Comparison of ENCODE assay signal across 18 cellular contexts in the genomic region with DNA sequence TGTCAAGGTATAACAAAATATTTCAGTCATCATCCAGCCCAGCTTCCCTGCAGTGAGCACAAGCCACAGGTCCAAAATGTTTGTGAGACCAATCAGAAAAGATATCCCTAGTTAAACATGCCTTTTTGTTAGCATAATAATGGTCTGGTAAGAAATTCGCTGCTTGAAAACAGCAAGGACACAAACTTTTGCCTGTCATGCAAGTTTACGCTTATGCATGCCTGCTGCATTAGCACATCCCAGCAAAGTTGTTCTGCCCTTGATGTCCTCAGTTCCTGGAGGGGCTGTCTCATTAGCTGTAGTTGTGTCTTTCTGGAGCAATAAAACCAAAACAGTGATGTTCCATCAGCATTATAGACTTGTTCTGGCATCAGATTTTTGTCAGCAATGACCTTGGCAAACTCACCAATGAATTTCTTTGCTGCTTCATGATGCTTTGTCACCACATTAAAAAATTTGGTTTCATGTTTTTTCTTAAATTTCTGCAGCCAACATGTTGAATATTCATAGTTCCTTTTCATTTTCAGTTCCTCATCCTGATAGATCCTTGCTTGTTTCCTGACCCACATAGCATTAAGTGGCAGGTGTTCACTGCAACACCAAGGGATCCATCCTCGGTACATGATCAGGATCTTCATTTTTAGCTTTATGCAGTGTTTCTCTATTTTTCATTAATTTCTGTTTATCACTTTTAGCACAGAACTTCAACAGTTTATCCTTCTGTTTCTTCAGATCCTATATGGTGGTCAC.
DNase-seq lines count a peak whose midpoint lies in the region; ATAC-seq and TF ChIP-seq lines count a peak whose summit lies in the region.
"Had no signal": no experiment of that assay in that cellular context is flagged by ENCODE, and none has a peak within 500 bp of the region (broad histone marks: within the 10 kb centered on the region; RNA-seq: fewer than 3 reads in every experiment).

No MANE protein-coding gene starts in this region.

- POLR2A ChIA-PET in activated CD4-positive, alpha-beta T cell treated with anti-CD3 and anti-CD28 coated beads, Interleukin-2, amount 10 ng/mL, durations not matched to agents 7 days and 5 days (lab: Charles Lee) = no interaction called here
- POLR2A ChIA-PET in activated CD4-positive, alpha-beta T cell treated with anti-CD3 and anti-CD28 coated beads for 36 hours (lab: Charles Lee) = no interaction called here
- POLR2A ChIA-PET in IMR-90 (lab: Charles Lee; ENCODE audit: unreplicated experiment) = no interaction called here
- POLR2A ChIA-PET in naive thymus-derived CD4-positive, alpha-beta T cell (lab: Charles Lee) = interaction anchor here (0.7 to 23.7 kb wide), 13 partner anchors 9 to 119 kb away, joined by 3 to 364 read pairs (median 4); partner anchors contain the start of gene GPR183

- no peak overlapping the region for H2BK15ac ChIP-seq in IMR-90 (ENCODE audit: low read depth, low read length)

- no peak for TF ChIP-seq RAD21 in IMR-90 (IDR thresholded peaks at IDR 0.05; ENCODE audit: low read length)

- H4K5ac ChIP-seq in IMR-90 (ENCODE audit: low read depth, low read length) = no peak overlapping the region

- peaks cover 92% of the 10 kb centered on the region for H3K4me1 Mint-ChIP-seq in activated CD4-positive, alpha-beta T cell treated with anti-CD3 and anti-CD28 coated beads, Interleukin-2, amount 10 ng/mL, durations not matched to agents 7 days and 5 days
- peaks cover 89% of the 10 kb centered on the region for H3K4me1 Mint-ChIP-seq in activated CD4-positive, alpha-beta T cell treated with anti-CD3 and anti-CD28 coated beads for 36 hours
- H3K4me1 Mint-ChIP-seq in dendritic cell treated with granulocyte-macrophage colony-stimulating factor and Interleukin-4, amounts not matched to agents 40 ng/mL and 50 ng/mL, for 4 days (ENCODE audit: low read depth) = peaks cover 98% of the 10 kb centered on the region
- peaks cover 59 to 100% (median 98%) of the 10 kb centered on the region in 7 donors for H3K4me1 Mint-ChIP-seq in naive thymus-derived CD4-positive, alpha-beta T cell

- 86% methylated on average over 3 of the region's 3 CpGs; no CpG with 5 or more reads in 1 of the 2 experiments for WGBS in IMR-90 (ENCODE audit: extremely low coverage in 2 of 2, insufficient read length in 1 of 2), 2 experiments

- H3K18ac ChIP-seq in IMR-90 (ENCODE audit: low read depth, low read length) = no peak overlapping the region

- no peak overlapping the region for H3K23ac ChIP-seq in IMR-90 (ENCODE audit: low read depth, low read length)

- H4K20me1 ChIP-seq in IMR-90 (ENCODE audit: insufficient read depth, low read length) = peaks cover 4% of the 10 kb centered on the region; the same call in 1 of the 2 replicates

- TF ChIP-seq CTCF in IMR-90 (conservative IDR thresholded peaks at IDR 0.05; ENCODE audit: low read depth, low read length) (no peak), uterus (IDR thresholded peaks at IDR 0.05) (no peak)

- peaks cover 67% of the 10 kb centered on the region for H3K36me3 Mint-ChIP-seq in activated CD4-positive, alpha-beta T cell treated with anti-CD3 and anti-CD28 coated beads, Interleukin-2, amount 10 ng/mL, durations not matched to agents 7 days and 5 days (ENCODE audit: low read depth)
- peaks cover 50% of the 10 kb centered on the region for H3K36me3 Mint-ChIP-seq in activated CD4-positive, alpha-beta T cell treated with anti-CD3 and anti-CD28 coated beads for 36 hours (ENCODE audit: low read depth)
- H3K36me3 Mint-ChIP-seq in dendritic cell treated with granulocyte-macrophage colony-stimulating factor and Interleukin-4, amounts not matched to agents 40 ng/mL and 50 ng/mL, for 4 days (ENCODE audit: low read depth) = peaks cover 54% of the 10 kb centered on the region
- peaks cover 0 to 62% (median 29%) of the 10 kb centered on the region in 5 donors for H3K36me3 Mint-ChIP-seq in naive thymus-derived CD4-positive, alpha-beta T cell

- in situ Hi-C loops in IMR-90 (cut with MboI; ENCODE audit: low sequenced_read_pairs) = no loop called here

- H2AK9ac ChIP-seq in IMR-90 (replicated peaks; ENCODE audit: low read depth, low read length, poor library complexity) = no peak overlapping the region

- no peak for TF ChIP-seq POLR2A in IMR-90 (IDR thresholded peaks at IDR 0.05; ENCODE audit: low read depth, low read length)
- no peak for TF ChIP-seq POLR2A in uterus (IDR thresholded peaks at IDR 0.05)

- no peak overlapping the region for H3K14ac ChIP-seq in IMR-90 (replicated peaks; ENCODE audit: low read depth, low read length)

- BruUV-seq in IMR-90 (replicated peaks; lab: Mats Ljungman, UMichigan) = no TSS peak

- H3K4me3 ChIP-seq in IMR-90 (ENCODE audit: insufficient read depth, low read depth, low read length) (no peak overlapping the region), uterus (no peak overlapping the region)
- H3K4me3 ChIP-seq in naive thymus-derived CD4-positive, alpha-beta T cell (ENCODE audit: low read length) = no peak overlapping the region
- H3K4me3 ChIP-seq: A549, left lung, tibial nerve had no signal

- no peak overlapping the region for H4K8ac ChIP-seq in IMR-90 (ENCODE audit: low read depth in 2 of 2, low read length in 2 of 2)

- no peaks in the 10 kb centered on the region for H3K9me3 ChIP-seq in IMR-90 (ENCODE audit: control insufficient read depth, insufficient read depth, low read length)
- H3K9me3 ChIP-seq in naive thymus-derived CD4-positive, alpha-beta T cell (ENCODE audit: control insufficient read depth in 2 of 3, low read length in 3 of 3) = no peaks in the 10 kb centered on the region
- no peaks in the 10 kb centered on the region for H3K9me3 ChIP-seq in uterus
- H3K9me3 ChIP-seq: A549, left lung, tibial nerve had no signal

- no peak overlapping the region for H3K4me3 Mint-ChIP-seq in activated CD4-positive, alpha-beta T cell treated with anti-CD3 and anti-CD28 coated beads, Interleukin-2, amount 10 ng/mL, durations not matched to agents 7 days and 5 days
- H3K4me3 Mint-ChIP-seq in activated CD4-positive, alpha-beta T cell treated with anti-CD3 and anti-CD28 coated beads for 36 hours = no peak overlapping the region
- H3K4me3 Mint-ChIP-seq in dendritic cell treated with granulocyte-macrophage colony-stimulating factor and Interleukin-4, amounts not matched to agents 40 ng/mL and 50 ng/mL, for 4 days = no peak overlapping the region
- peak overlapping the region in 2 of 10 donors; percentile 42 to 69 for H3K4me3 Mint-ChIP-seq in naive thymus-derived CD4-positive, alpha-beta T cell
- H3K4me3 Mint-ChIP-seq: activated naive CD4-positive, alpha-beta T cell treated with anti-CD3 and anti-CD28 coated beads for 36 hours had no signal

- no peaks in the 10 kb centered on the region for H3K27me3 Mint-ChIP-seq in activated CD4-positive, alpha-beta T cell treated with anti-CD3 and anti-CD28 coated beads, Interleukin-2, amount 10 ng/mL, durations not matched to agents 7 days and 5 days
- no peaks in the 10 kb centered on the region for H3K27me3 Mint-ChIP-seq in activated CD4-positive, alpha-beta T cell treated with anti-CD3 and anti-CD28 coated beads for 36 hours
- no peaks in the 10 kb centered on the region for H3K27me3 Mint-ChIP-seq in dendritic cell treated with granulocyte-macrophage colony-stimulating factor and Interleukin-4, amounts not matched to agents 40 ng/mL and 50 ng/mL, for 4 days
- H3K27me3 Mint-ChIP-seq in naive thymus-derived CD4-positive, alpha-beta T cell = no peaks in the 10 kb centered on the region
- H3K27me3 Mint-ChIP-seq: activated CD4-positive, alpha-beta T cell treated with anti-CD3 and anti-CD28 coated beads, Interleukin-2, amount 10 ng/mL, durations not matched to agents 24 days and 14 days had no signal

- H3K4me2 ChIP-seq in IMR-90 (ENCODE audit: low read depth, low read length) = no peak overlapping the region
- H3K4me2 ChIP-seq: A549 had no signal

- no peak overlapping the region for H2BK120ac ChIP-seq in IMR-90 (ENCODE audit: low read depth, low read length)

- dilution Hi-C loops in IMR-90 (cut with HindIII; ENCODE audit: low sequenced_read_pairs, unreplicated experiment) = no loop called here

- CTCF ChIA-PET in activated CD4-positive, alpha-beta T cell treated with anti-CD3 and anti-CD28 coated beads, Interleukin-2, amount 10 ng/mL, durations not matched to agents 7 days and 5 days (lab: Charles Lee) = interaction anchor here (0.6 to 1.6 kb wide), 2 partner anchors 41 to 57 kb away, joined by 3 to 6 read pairs; no protein-coding TSS in a partner anchor
- CTCF ChIA-PET in activated CD4-positive, alpha-beta T cell treated with anti-CD3 and anti-CD28 coated beads for 36 hours (lab: Charles Lee) = interaction anchor here (0.8 to 6.6 kb wide), 7 partner anchors 22 to 109 kb away, joined by 3 to 53 read pairs (median 4); no protein-coding TSS in a partner anchor
- CTCF ChIA-PET in IMR-90 (lab: Yijun Ruan, JAX) = no interaction called here
- CTCF ChIA-PET in naive thymus-derived CD4-positive, alpha-beta T cell (lab: Charles Lee) = interaction anchor here (0.7 to 6.1 kb wide), 4 partner anchors 8 to 110 kb away, joined by 3 to 78 read pairs (median 18); no protein-coding TSS in a partner anchor

- no peak overlapping the region for H3K56ac ChIP-seq in IMR-90 (ENCODE audit: extremely low read depth, insufficient read depth, low read length)

- H3K27ac Mint-ChIP-seq in activated CD4-positive, alpha-beta T cell treated with anti-CD3 and anti-CD28 coated beads, Interleukin-2, amount 10 ng/mL, durations not matched to agents 7 days and 5 days = peak overlapping the region; percentile 52
- H3K27ac Mint-ChIP-seq in activated CD4-positive, alpha-beta T cell treated with anti-CD3 and anti-CD28 coated beads for 36 hours = no peak overlapping the region
- H3K27ac Mint-ChIP-seq in dendritic cell treated with granulocyte-macrophage colony-stimulating factor and Interleukin-4, amounts not matched to agents 40 ng/mL and 50 ng/mL, for 4 days = peak overlapping the region; percentile 88
- H3K27ac Mint-ChIP-seq in naive thymus-derived CD4-positive, alpha-beta T cell = peak overlapping the region in 8 of 9 donors; percentile 95 to 99 (median 98)
- H3K27ac Mint-ChIP-seq: activated CD4-positive, alpha-beta T cell treated with anti-CD3 and anti-CD28 coated beads, Interleukin-2, amount 10 ng/mL, durations not matched to agents 24 days and 14 days; activated naive CD4-positive, alpha-beta T cell treated with anti-CD3 and anti-CD28 coated beads for 36 hours had no signal

- H3K9ac ChIP-seq in IMR-90 (ENCODE audit: low read depth, low read length) = no peak overlapping the region

- no peak for ATAC-seq in activated CD4-positive, alpha-beta T cell treated with anti-CD3 and anti-CD28 coated beads for 36 hours
- peak; percentile 44; the same call in 1 of the 2 replicates for ATAC-seq in IMR-90 (ENCODE audit: low read depth)
- ATAC-seq in naive thymus-derived CD4-positive, alpha-beta T cell = no peak
- no peak for ATAC-seq in HG03108 (IDR thresholded peaks at IDR 0.05; ENCODE audit: unreplicated experiment)
- ATAC-seq: A549, left lung, SK-N-SH treated with all-trans-retinoic acid at 6 μM for 48 hours had no signal

- no peak overlapping the region for H3K27ac ChIP-seq in IMR-90 (ENCODE audit: insufficient read depth, low read length)
- no peak overlapping the region for H3K27ac ChIP-seq in naive thymus-derived CD4-positive, alpha-beta T cell (ENCODE audit: low read depth, low read length)
- H3K27ac ChIP-seq in uterus = no peak overlapping the region
- H3K27ac ChIP-seq: A549, left lung, tibial nerve had no signal

- H3K4ac ChIP-seq in IMR-90 (ENCODE audit: low read depth, low read length) = no peak overlapping the region

- no peak overlapping the region for H4K91ac ChIP-seq in IMR-90 (ENCODE audit: insufficient read depth, low read depth, low read length)

- H3K9me3 Mint-ChIP-seq in activated CD4-positive, alpha-beta T cell treated with anti-CD3 and anti-CD28 coated beads, Interleukin-2, amount 10 ng/mL, durations not matched to agents 7 days and 5 days = no peaks in the 10 kb centered on the region
- no peaks in the 10 kb centered on the region for H3K9me3 Mint-ChIP-seq in activated CD4-positive, alpha-beta T cell treated with anti-CD3 and anti-CD28 coated beads for 36 hours (ENCODE audit: low read depth)
- H3K9me3 Mint-ChIP-seq in dendritic cell treated with granulocyte-macrophage colony-stimulating factor and Interleukin-4, amounts not matched to agents 40 ng/mL and 50 ng/mL, for 4 days = no peaks in the 10 kb centered on the region
- H3K9me3 Mint-ChIP-seq in naive thymus-derived CD4-positive, alpha-beta T cell = no peaks in the 10 kb centered on the region
- H3K9me3 Mint-ChIP-seq: activated CD4-positive, alpha-beta T cell treated with anti-CD3 and anti-CD28 coated beads, Interleukin-2, amount 10 ng/mL, durations not matched to agents 24 days and 14 days; activated naive CD4-positive, alpha-beta T cell treated with anti-CD3 and anti-CD28 coated beads for 36 hours had no signal

- peaks cover 6% of the 10 kb centered on the region; the same call in 1 of the 2 replicates for H3K36me3 ChIP-seq in IMR-90 (ENCODE audit: control insufficient read depth, insufficient read depth, low read length)
- peaks cover 0 to 7% (median 0%) of the 10 kb centered on the region in 3 experiments for H3K36me3 ChIP-seq in naive thymus-derived CD4-positive, alpha-beta T cell (ENCODE audit: control insufficient read depth in 2 of 3, insufficient read depth in 3 of 3, low read length in 3 of 3)
- H3K36me3 ChIP-seq in uterus = no peaks in the 10 kb centered on the region

- H3K9me1 ChIP-seq in IMR-90 (ENCODE audit: insufficient read depth, low read length) = peaks cover 3% of the 10 kb centered on the region; the same call in 1 of the 2 replicates

- peak; percentile 1 for DNase-seq in activated CD4-positive, alpha-beta T cell treated with anti-CD3 and anti-CD28 coated beads, Interleukin-2, amount 10 ng/mL, durations not matched to agents 7 days and 5 days
- no peak for DNase-seq in activated CD4-positive, alpha-beta T cell treated with anti-CD3 and anti-CD28 coated beads for 36 hours
- DNase-seq in IMR-90 (peak; percentile 35), uterus (no peak), T-helper 1 cell (no peak)
- no peak for DNase-seq in naive thymus-derived CD4-positive, alpha-beta T cell
- DNase-seq: activated CD4-positive, alpha-beta T cell treated with anti-CD3 and anti-CD28 coated beads, Interleukin-2, amount 10 ng/mL, durations not matched to agents 24 days and 14 days; activated naive CD4-positive, alpha-beta T cell treated with anti-CD3 and anti-CD28 coated beads for 36 hours; activated T-cell treated with anti-CD3 and anti-CD28 coated beads for 4 hours; left lung; NCI-H82; nucleus accumbens; retina had no signal

- H3K4me1 ChIP-seq in IMR-90 (ENCODE audit: control insufficient read depth, insufficient read depth, low read length) (no peaks in the 10 kb centered on the region), uterus (no peaks in the 10 kb centered on the region)
- H3K4me1 ChIP-seq in naive thymus-derived CD4-positive, alpha-beta T cell (ENCODE audit: control insufficient read depth in 2 of 2, insufficient read depth in 2 of 2, low read length in 2 of 2) = peaks cover 78 to 88% of the 10 kb centered on the region in 2 donors
- H3K4me1 ChIP-seq: A549 had no signal

- no peaks in the 10 kb centered on the region for H3K27me3 ChIP-seq in IMR-90 (ENCODE audit: control insufficient read depth, insufficient read depth, low read length)
- H3K27me3 ChIP-seq in naive thymus-derived CD4-positive, alpha-beta T cell (ENCODE audit: control insufficient read depth in 2 of 2, insufficient read depth in 2 of 2, low read length in 2 of 2) = no peaks in the 10 kb centered on the region
- no peaks in the 10 kb centered on the region for H3K27me3 ChIP-seq in uterus
- H3K27me3 ChIP-seq: left lung, tibial nerve had no signal

- H2AFZ ChIP-seq in IMR-90 (replicated peaks; ENCODE audit: low read length, poor library complexity) = no peak overlapping the region

- H2AK5ac ChIP-seq in IMR-90 (ENCODE audit: low read depth, low read length) = no peak overlapping the region

- H2BK20ac ChIP-seq in IMR-90 (ENCODE audit: low read depth, low read length) = no peak overlapping the region

- intact Hi-C loops in activated CD4-positive, alpha-beta T cell treated with anti-CD3 and anti-CD28 coated beads for 36 hours (cut with DNase I, micrococcal nuclease) = no loop called here
- intact Hi-C loops in IMR-90 (cut with micrococcal nuclease) (no loop called here), uterus (cut with DNase I; ENCODE audit: low total_unique reads) (no loop called here)
- intact Hi-C loops in dendritic cell treated with granulocyte-macrophage colony-stimulating factor and Interleukin-4, amounts not matched to agents 40 ng/mL and 50 ng/mL, for 4 days (cut with micrococcal nuclease) = loop anchor here (5.0 kb wide), 2 partner anchors 77 to 128 kb away; no protein-coding TSS in a partner anchor
- intact Hi-C loops in naive thymus-derived CD4-positive, alpha-beta T cell (cut with micrococcal nuclease) = no loop called here

- H3K79me1 ChIP-seq in IMR-90 (ENCODE audit: low read depth in 1 of 2, low read length in 2 of 2) = no peaks in the 10 kb centered on the region; a peak in 2 of 4 replicates

- no peak overlapping the region for H2BK5ac ChIP-seq in IMR-90 (ENCODE audit: low read depth, low read length, poor library complexity, severe bottlenecking)

Comparison
In these comparisons a context has a peak if more than half of its experiments do, and no peak if none do; other contexts are left out.
1. DNase-seq: peak in activated CD4-positive, alpha-beta T cell treated with anti-CD3 and anti-CD28 coated beads, Interleukin-2, amount 10 ng/mL, durations not matched to agents 7 days and 5 days (single experiment) and IMR-90 (single experiment); none in activated CD4-positive, alpha-beta T cell treated with anti-CD3 and anti-CD28 coated beads for 36 hours (single experiment), naive thymus-derived CD4-positive, alpha-beta T cell (0 of 9), uterus (0 of 2) and T-helper 1 cell (0 of 5).